ENCODE assay signal across 1 cellular context in the genomic region with DNA sequence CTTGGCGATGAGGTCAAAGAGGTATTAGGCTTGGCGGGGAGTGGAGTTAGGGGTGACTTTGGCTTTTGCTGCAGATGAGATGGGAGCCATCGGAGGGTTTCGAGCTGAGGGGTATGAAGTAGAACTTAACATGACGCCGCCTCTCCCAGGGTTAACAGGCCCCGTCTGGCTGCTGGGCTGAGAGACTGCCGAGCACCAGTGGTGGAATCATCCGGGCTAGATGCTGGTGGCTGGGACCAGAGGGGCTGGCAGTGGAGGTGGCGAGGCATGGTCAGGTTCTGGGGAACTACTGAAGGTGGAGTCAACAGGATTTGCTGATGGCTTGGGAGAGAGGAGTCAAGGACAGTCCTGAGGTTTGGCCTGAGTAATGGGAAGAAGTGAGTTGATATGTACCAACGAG.
TF ChIP-seq lines count a peak whose summit lies in the region.

No MANE protein-coding gene starts in this region.

TF ChIP-seq in IMR-90, 13 proteins besides CTCF, POLR2A, EP300 and RAD21:
- TF ChIP-seq, protein P1, sequence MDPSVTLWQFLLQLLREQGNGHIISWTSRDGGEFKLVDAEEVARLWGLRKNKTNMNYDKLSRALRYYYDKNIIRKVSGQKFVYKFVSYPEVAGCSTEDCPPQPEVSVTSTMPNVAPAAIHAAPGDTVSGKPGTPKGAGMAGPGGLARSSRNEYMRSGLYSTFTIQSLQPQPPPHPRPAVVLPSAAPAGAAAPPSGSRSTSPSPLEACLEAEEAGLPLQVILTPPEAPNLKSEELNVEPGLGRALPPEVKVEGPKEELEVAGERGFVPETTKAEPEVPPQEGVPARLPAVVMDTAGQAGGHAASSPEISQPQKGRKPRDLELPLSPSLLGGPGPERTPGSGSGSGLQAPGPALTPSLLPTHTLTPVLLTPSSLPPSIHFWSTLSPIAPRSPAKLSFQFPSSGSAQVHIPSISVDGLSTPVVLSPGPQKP (IDR thresholded peaks at IDR 0.05; ENCODE audit: borderline replicate concordance, low read depth, low read length): no peak
- TF ChIP-seq CEBPB (IDR thresholded peaks at IDR 0.05; ENCODE audit: low read depth, low read length) (no peak), BHLHE40 (IDR thresholded peaks at IDR 0.05; ENCODE audit: low read depth, low read length) (no peak), MAZ (IDR thresholded peaks at IDR 0.05; ENCODE audit: borderline replicate concordance, low read depth, low read length) (no peak), MXI1 (IDR thresholded peaks at IDR 0.05; ENCODE audit: borderline replicate concordance, low read depth, low read length) (no peak), RCOR1 (IDR thresholded peaks at IDR 0.05; ENCODE audit: insufficient replicate concordance, low read length) (no peak), RFX5 (IDR thresholded peaks at IDR 0.05; ENCODE audit: low read depth, low read length) (no peak), NFE2L2 (IDR thresholded peaks at IDR 0.05; ENCODE audit: low read depth, low read length) (no peak), CHD1 (IDR thresholded peaks at IDR 0.05; ENCODE audit: low read depth, low read length) (no peak), FOS (IDR thresholded peaks at IDR 0.05; ENCODE audit: low read depth, low read length) (no peak), MAFK (IDR thresholded peaks at IDR 0.05; ENCODE audit: low read depth, low read length) (no peak), SMC3 (IDR thresholded peaks at IDR 0.05; ENCODE audit: low read depth, low read length) (no peak)
- TF ChIP-seq, protein P2, sequence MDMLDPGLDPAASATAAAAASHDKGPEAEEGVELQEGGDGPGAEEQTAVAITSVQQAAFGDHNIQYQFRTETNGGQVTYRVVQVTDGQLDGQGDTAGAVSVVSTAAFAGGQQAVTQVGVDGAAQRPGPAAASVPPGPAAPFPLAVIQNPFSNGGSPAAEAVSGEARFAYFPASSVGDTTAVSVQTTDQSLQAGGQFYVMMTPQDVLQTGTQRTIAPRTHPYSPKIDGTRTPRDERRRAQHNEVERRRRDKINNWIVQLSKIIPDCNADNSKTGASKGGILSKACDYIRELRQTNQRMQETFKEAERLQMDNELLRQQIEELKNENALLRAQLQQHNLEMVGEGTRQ (IDR thresholded peaks at IDR 0.05; ENCODE audit: low read depth, low read length): no peak
TF ChIP-seq in IMR-90: peak in this region for 0.
